22 cellular contexts compared by ENCODE assay signal in genomic region chr1:174690266-174690665, GRCh38.
"Had no signal": no experiment of that assay in that cellular context is flagged by ENCODE, and none has a peak within 500 bp of the region (broad histone marks: within the 10 kb centered on the region; RNA-seq: fewer than 3 reads in every experiment).

No MANE protein-coding gene starts in this region.

- H3K36me3 ChIP-seq: esophagus muscularis mucosa, left lung, lower lobe of right lung had no signal

- H3K4me1 ChIP-seq: foreskin keratinocyte, gastroesophageal sphincter, left lung, lower lobe of right lung had no signal

- H3K4me3 Mint-ChIP-seq: immature natural killer cell, mesothelial cell of epicardium had no signal

- ATAC-seq: foreskin keratinocyte, gastroesophageal sphincter, heart left ventricle, left cardiac atrium, left lung, left ventricle myocardium superior, lower lobe of right lung had no signal

- H3K27me3 ChIP-seq: dorsolateral prefrontal cortex, esophagus muscularis mucosa, foreskin keratinocyte, gastroesophageal sphincter, heart left ventricle, hepatocyte, left lung had no signal

- H2AFZ ChIP-seq: hepatocyte had no signal

- H3K27ac Mint-ChIP-seq: mesothelial cell of epicardium had no signal

- H3K4me3 ChIP-seq: coronary artery, dorsolateral prefrontal cortex, esophagus muscularis mucosa, gastroesophageal sphincter, heart left ventricle, hepatocyte, left lung, lower lobe of right lung, mucosa of descending colon had no signal

- DNase-seq: dermis blood vessel endothelial cell; dorsolateral prefrontal cortex; effector CD4-positive, alpha-beta T cell; effector memory CD4-positive, alpha-beta T cell; foreskin keratinocyte; heart left ventricle; hypothalamus; immature natural killer cell; left cardiac atrium; left lung; left ventricle myocardium superior; lower lobe of right lung; mesenchymal stem cell had no signal

- H3K9me3 ChIP-seq: esophagus muscularis mucosa, gastroesophageal sphincter, heart left ventricle, left lung, lower lobe of right lung, mucosa of descending colon had no signal

- H3K27ac ChIP-seq: coronary artery, dorsolateral prefrontal cortex, esophagus muscularis mucosa, foreskin keratinocyte, gastroesophageal sphincter, heart left ventricle, hepatocyte, left lung, lower lobe of right lung had no signal

- FAIRE-seq: endothelial cell of umbilical vein, frontal cortex, keratinocyte had no signal

- H3K4me2 ChIP-seq: hepatocyte had no signal
